In the genomic region with DNA sequence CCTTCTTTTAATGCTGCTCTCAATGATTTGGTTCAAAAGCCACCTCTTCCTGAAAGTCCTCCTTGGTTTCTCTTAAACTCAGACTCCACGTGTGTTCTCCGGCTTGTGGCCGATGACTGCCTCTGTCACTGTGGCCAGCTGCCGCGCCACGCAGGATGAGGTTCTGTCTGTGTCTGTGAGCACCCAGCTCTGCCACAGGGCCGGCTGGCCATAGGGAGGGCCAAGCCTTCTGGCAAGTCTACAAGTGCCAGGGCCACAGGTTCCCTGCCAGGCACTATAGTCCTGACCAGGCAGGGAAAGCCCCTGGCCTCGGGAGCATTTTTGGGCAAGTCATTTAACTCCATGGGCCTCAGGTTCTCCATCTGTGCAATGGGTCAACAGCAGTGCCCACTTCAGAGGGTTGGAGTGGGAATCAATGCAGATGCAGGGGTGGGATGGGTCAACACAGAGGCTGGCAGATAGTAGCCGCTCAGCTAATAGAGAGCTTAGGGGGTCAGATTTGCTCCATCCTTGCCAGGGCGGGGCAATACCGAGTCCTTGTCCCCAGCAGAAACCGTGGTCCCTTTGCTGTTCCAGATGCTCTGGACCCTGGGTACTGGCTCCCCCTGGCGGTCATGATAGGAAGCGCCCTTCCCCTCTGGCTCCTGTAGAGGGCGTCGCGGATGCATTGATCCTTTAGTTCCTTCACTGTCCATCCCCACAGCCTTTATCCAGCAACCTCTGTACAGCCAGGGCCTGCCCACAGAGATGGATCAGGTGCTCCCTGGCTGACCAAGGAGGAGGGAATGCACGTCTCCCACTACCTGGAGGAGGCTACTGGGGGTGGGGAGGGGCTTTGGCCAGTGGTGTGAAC, we compare ENCODE assay signal across 8 cellular contexts. TPM values are rescaled to one million over a fixed set of nuclear protein-coding genes. Genes with fewer than 3 reads are reported as not detected.
A peak's percentile ranks its signal among the peaks of the same experiment; 100 is the strongest.
DNase-seq lines count a peak whose midpoint lies in the region; ATAC-seq and TF ChIP-seq lines count a peak whose summit lies in the region.

No MANE protein-coding gene starts in this region.

- H3K9me3 Mint-ChIP-seq in nephron, result no peaks in the 10 kb centered on the region

- peaks cover 5% of the 10 kb centered on the region for H3K4me1 Mint-ChIP-seq in nephron

- H3K36me3 ChIP-seq in PC-3 (ENCODE audit: low read depth, low read length), result peaks cover 25% of the 10 kb centered on the region
- H3K36me3 ChIP-seq in fibroblast of lung (ENCODE audit: control insufficient read depth, insufficient read depth, low read length), result no peaks in the 10 kb centered on the region

- H3K4me2 ChIP-seq in PC-3 (ENCODE audit: low read length), result no peak overlapping the region
- no peak overlapping the region for H3K4me2 ChIP-seq in fibroblast of lung (ENCODE audit: extremely low read depth, insufficient read depth, low read length)

- no peaks in the 10 kb centered on the region for H3K36me3 Mint-ChIP-seq in nephron (ENCODE audit: low read depth)

- CTCF ChIA-PET in PC-3 (lab: Charles Lee), result interaction anchor here (0.6 to 1.1 kb wide), 6 partner anchors 15 to 86 kb away, joined by 3 to 5 read pairs (median 3); no protein-coding TSS in a partner anchor

- no peaks in the 10 kb centered on the region for H3K27me3 ChIP-seq in PC-3 (ENCODE audit: low read length)
- no peaks in the 10 kb centered on the region for H3K27me3 ChIP-seq in fibroblast of lung (ENCODE audit: control insufficient read depth, insufficient read depth, low read length)

- H3F3A ChIP-seq in PC-3 (ENCODE audit: low read length, unreplicated experiment), result no peaks in the 10 kb centered on the region

- H3K4me1 ChIP-seq in PC-3 (ENCODE audit: insufficient read depth, low read length), result peaks cover 31% of the 10 kb centered on the region
- H3K4me1 ChIP-seq in fibroblast of lung (ENCODE audit: control insufficient read depth, extremely low read depth, insufficient read depth, low read length), result no peaks in the 10 kb centered on the region

- BruUV-seq in PC-3 (replicated peaks; lab: Mats Ljungman, UMichigan), result no TSS peak

- no peaks in the 10 kb centered on the region for H4K20me1 ChIP-seq in PC-3 (ENCODE audit: low read length)
- no peaks in the 10 kb centered on the region for H4K20me1 ChIP-seq in fibroblast of lung (ENCODE audit: control insufficient read depth, extremely low read depth, insufficient read depth, low read length)

- H3K9me2 ChIP-seq in PC-3 (replicated peaks; ENCODE audit: low read length), result no peaks in the 10 kb centered on the region

- DNase-seq in AG08396 (ENCODE audit: low spot score), result peak; percentile 92
- DNase-seq in Jurkat, Clone E6-1 (ENCODE audit: low read depth, low spot score), result peak; percentile 72
- DNase-seq in PC-3, result peak; percentile 86
- DNase-seq in activated T-cell treated with anti-CD3 and anti-CD28 coated beads, Interleukin-2, amount 50 U/mL, for 1 hour, result peak; percentile 88
- DNase-seq in fibroblast of lung (ENCODE audit: low read depth in 2 of 2), result peak; percentile 52 to 73
- DNase-seq in stimulated activated naive CD4-positive, alpha-beta T cell treated with Interleukin-2 at 50 U/mL for 16 hours (lab: John Stamatoyannopoulos, UW), result peak; percentile 74

- H3K9me3 ChIP-seq in PC-3 (ENCODE audit: low read length) (no peaks in the 10 kb centered on the region), fibroblast of lung (ENCODE audit: control insufficient read depth, insufficient read depth, low read depth, low read length) (no peaks in the 10 kb centered on the region)

- H2AFZ ChIP-seq in PC-3 (ENCODE audit: low read length), result no peak overlapping the region
- H2AFZ ChIP-seq in fibroblast of lung (ENCODE audit: low read length), result no peak overlapping the region

- H3K27ac Mint-ChIP-seq in nephron, result peak overlapping the region in 1 of 3 experiments; percentile 27

- no peaks in the 10 kb centered on the region; the same call in 1 of the 2 replicates for H3K79me2 ChIP-seq in PC-3 (ENCODE audit: low read length)
- no peaks in the 10 kb centered on the region for H3K79me2 ChIP-seq in fibroblast of lung (ENCODE audit: control insufficient read depth, insufficient read depth, low read length)

- intact Hi-C loops in PC-3 (cut with micrococcal nuclease), result loop anchor here (1.0 to 10.0 kb wide), 5 partner anchors 22 to 356 kb away; a partner anchor contains a TSS

- H3K9ac ChIP-seq in PC-3 (ENCODE audit: low read length), result no peak overlapping the region
- H3K9ac ChIP-seq in fibroblast of lung (ENCODE audit: insufficient read depth, low read length), result no peak overlapping the region

- no peak overlapping the region for H3K4me3 ChIP-seq in Jurkat, Clone E6-1 (ENCODE audit: low read length)
- H3K4me3 ChIP-seq in PC-3 (ENCODE audit: low read length) (no peak overlapping the region), fibroblast of lung (replicated peaks in 1 of 4; ENCODE audit: control extremely low read depth in 1 of 4, insufficient read depth in 1 of 4, low read depth in 3 of 4, low read length in 4 of 4) (no peak overlapping the region)

- peak; percentile 100 for TF ChIP-seq CTCF in PC-3 (conservative IDR thresholded peaks at IDR 0.05; ENCODE audit: low read depth, low read length)
- peak; percentile 100 for TF ChIP-seq CTCF in fibroblast of lung (conservative IDR thresholded peaks at IDR 0.05 in 1 of 2, IDR thresholded peaks at IDR 0.05 in 1 of 2; ENCODE audit: low read depth in 1 of 2, low read length in 2 of 2)
- TF ChIP-seq CTCF in nephron (IDR thresholded peaks at IDR 0.05; ENCODE audit: unreplicated experiment in 3 of 3), result peak; percentile 99 to 100 (median 100)

- H3K27ac ChIP-seq in PC-3 (ENCODE audit: low read length) (no peak overlapping the region), fibroblast of lung (ENCODE audit: insufficient read depth, low read length) (no peak overlapping the region)

- H3K4me3 Mint-ChIP-seq in nephron, result no peak overlapping the region

- H3K27me3 Mint-ChIP-seq in nephron (ENCODE audit: low read depth), result peaks cover 8% of the 10 kb centered on the region

- peak; percentile 55 for ATAC-seq in GM18909 (IDR thresholded peaks at IDR 0.05; ENCODE audit: poor library complexity, unreplicated experiment)
- ATAC-seq in PC-3, result peak; percentile 41

- POLR2A ChIA-PET in PC-3 (lab: Charles Lee; ENCODE audit: unreplicated experiment), result no interaction called here

RNA-seq across cellular contexts. Expression of a gene that starts 19.3 kb away (rescaled TPM):
- polyA plus RNA-seq in Jurkat, Clone E6-1 (2012; ENCODE audit: insufficient read depth, insufficient read length), result not detected
- total RNA-seq in PC-3 (2014; rRNA removed) (not detected in 2 replicates), fibroblast of lung (not detected in 2 replicates)
- polyA plus RNA-seq in fibroblast of lung, result not detected in 2 replicates
- not detected in 2 replicates for polyA plus RNA-seq in fibroblast of lung (2012)
- not detected in 2 replicates for polyA minus RNA-seq in fibroblast of lung (ENCODE audit: low replicate concordance)

RNA-seq across cellular contexts. Expression of a gene that starts 20.4 kb away (rescaled TPM):
- polyA plus RNA-seq in Jurkat, Clone E6-1 (2012; ENCODE audit: insufficient read depth, insufficient read length), result 0.68 TPM
- 33.7 and 41.5 TPM in 2 replicates for total RNA-seq in PC-3 (2014; rRNA removed)
- total RNA-seq in fibroblast of lung, result 0.51 and 1.8 TPM in 2 replicates
- 1.6 and 7.2 TPM in 2 replicates for polyA plus RNA-seq in fibroblast of lung
- polyA plus RNA-seq in fibroblast of lung (2012), result 4.4 and 12.2 TPM in 2 replicates
- 10.7 and 27.9 TPM in 2 replicates for polyA minus RNA-seq in fibroblast of lung (ENCODE audit: low replicate concordance)

RNA-seq across cellular contexts. Expression of a gene that starts 45.8 kb away (rescaled TPM):
- polyA plus RNA-seq in Jurkat, Clone E6-1 (2012; ENCODE audit: insufficient read depth, insufficient read length), result 2.0 TPM
- total RNA-seq in PC-3 (2014; rRNA removed), result not detected in 2 replicates
- under 0.01 TPM in 1 of 2 replicates, not detected in the other for total RNA-seq in fibroblast of lung
- polyA plus RNA-seq in fibroblast of lung, result not detected in 2 replicates
- not detected in 2 replicates for polyA plus RNA-seq in fibroblast of lung (2012)
- polyA minus RNA-seq in fibroblast of lung (ENCODE audit: low replicate concordance), result not detected in 2 replicates

Comparison
In these comparisons a context has a peak if more than half of its experiments do, and no peak if none do; other contexts are left out.
1. RNA of a gene that starts 20.4 kb away (total RNA-seq): 33.7 to 41.5 TPM in PC-3; 0.51 to 1.8 TPM in fibroblast of lung; every median in the first group is over 10 times any median in the second.
2. Peak in every context shown above with its lines, with median percentiles within 50 percentile points of each other: DNase-seq and CTCF ChIP-seq.